Comparison of ENCODE assay signal across 24 cellular contexts in genomic region chr13:98273067-98273823, GRCh38.
A peak's percentile ranks its signal among the peaks of the same experiment; 100 is the strongest.
DNase-seq lines count a peak whose midpoint lies in the region; ATAC-seq, FAIRE-seq and TF ChIP-seq lines count a peak whose summit lies in the region.
"Had no signal": no experiment of that assay in that cellular context is flagged by ENCODE, and none has a peak within 500 bp of the region (broad histone marks: within the 10 kb centered on the region; RNA-seq: fewer than 3 reads in every experiment).

No MANE protein-coding gene starts in this region.

- 69 to 73% methylated on average over 9 of the region's 9 CpGs for WGBS in pancreas, 2 donors

- TF ChIP-seq POLR2A in H54 (IDR thresholded peaks at IDR 0.05; ENCODE audit: low read depth, low read length), result no peak

- H3K27ac Mint-ChIP-seq in T-helper 17 cell, result no peak overlapping the region
- H3K27ac Mint-ChIP-seq: activated B cell treated with CpG ODN at 0.5 μM for 24 hours; stimulated activated effector memory CD8-positive, alpha-beta T cell treated with anti-CD3 and anti-CD28 coated beads, Interleukin-12 subunit alpha, Interleukin-12 subunit beta, amount 100 ng/mL, for 72 hours had no signal

- FAIRE-seq in H54 (lab: Jason Lieb, UNC), result peak; percentile 70
- no peak for FAIRE-seq in pancreas (lab: Jason Lieb, UNC)

- H3K27me3 ChIP-seq in left lung (no peaks in the 10 kb centered on the region), pancreas (no peaks in the 10 kb centered on the region), dorsolateral prefrontal cortex (peaks cover 0 to 6% (median 0%) of the 10 kb centered on the region in 45 donors)
- H3K27me3 ChIP-seq: gastrocnemius medialis, Peyer's patch had no signal

- H3K4me1 Mint-ChIP-seq in T-helper 17 cell, result peaks cover 2% of the 10 kb centered on the region
- H3K4me1 Mint-ChIP-seq: activated B cell treated with CpG ODN at 0.5 μM for 24 hours had no signal

- H3K36me3 ChIP-seq in left lung (no peaks in the 10 kb centered on the region), pancreas (no peaks in the 10 kb centered on the region)
- H3K36me3 ChIP-seq: gastrocnemius medialis, Peyer's patch, thoracic aorta had no signal

- H3K9me3 ChIP-seq in left lung (no peaks in the 10 kb centered on the region), pancreas (no peaks in the 10 kb centered on the region), T-helper 17 cell (ENCODE audit: control insufficient read depth, low read length, poor library complexity, severe bottlenecking) (no peaks in the 10 kb centered on the region)
- H3K9me3 ChIP-seq: gastrocnemius medialis, Peyer's patch, SK-N-SH, thoracic aorta had no signal

- DNase-seq in H54 (ENCODE audit: insufficient read length, low spot score), result no peak
- DNase-seq in amniotic epithelial cell (ENCODE audit: low read depth), result peak; percentile 26
- no peak for DNase-seq in left lung
- DNase-seq in pancreas, result no peak
- DNase-seq in T-helper 2 cell, result no peak
- DNase-seq in dorsolateral prefrontal cortex, result no peak
- no peak for DNase-seq in T-helper 17 cell
- DNase-seq: activated B cell treated with CpG ODN at 0.5 μM for 24 hours; activated CD4-positive, alpha-beta T cell treated with anti-CD3 and anti-CD28 coated beads, Interleukin-2, amount 50 U/mL, for 48 hours; activated gamma-delta T cell treated with Interleukin-2 at 50 U/mL for 16 hours; activated T-cell treated with anti-CD3 and anti-CD28 coated beads for 4 hours; DMS153; gastrocnemius medialis; GF-D8; Kasumi-1; NCI-H2029; NCI-H446; NK-92 treated with Interleukin-12 subunit alpha and Interleukin-12 subunit beta, amount 100 ng/mL, for 24 hours; occipital lobe; Peyer's patch; SK-N-SH had no signal

- H3K4me3 Mint-ChIP-seq in T-helper 17 cell, result no peak overlapping the region
- H3K4me3 Mint-ChIP-seq: activated B cell treated with CpG ODN at 0.5 μM for 24 hours; stimulated activated effector memory CD8-positive, alpha-beta T cell treated with anti-CD3 and anti-CD28 coated beads, Interleukin-12 subunit alpha, Interleukin-12 subunit beta, amount 100 ng/mL, for 72 hours had no signal

- H3K36me3 Mint-ChIP-seq in T-helper 17 cell (ENCODE audit: low read depth), result no peaks in the 10 kb centered on the region
- H3K36me3 Mint-ChIP-seq: stimulated activated effector memory CD8-positive, alpha-beta T cell treated with anti-CD3 and anti-CD28 coated beads, Interleukin-12 subunit alpha, Interleukin-12 subunit beta, amount 100 ng/mL, for 72 hours had no signal

- H3K27me3 Mint-ChIP-seq in T-helper 17 cell, result peaks cover 41% of the 10 kb centered on the region
- H3K27me3 Mint-ChIP-seq: activated B cell treated with CpG ODN at 0.5 μM for 24 hours had no signal

- H3K4me3 ChIP-seq in left lung (no peak overlapping the region), pancreas (no peak overlapping the region), dorsolateral prefrontal cortex (no peak overlapping the region)
- H3K4me3 ChIP-seq: gastrocnemius medialis, Peyer's patch, thoracic aorta had no signal

- no peak overlapping the region for H3K27ac ChIP-seq in left lung
- peak overlapping the region in 1 of 4 donors; percentile 37 for H3K27ac ChIP-seq in pancreas
- H3K27ac ChIP-seq in dorsolateral prefrontal cortex, result no peak overlapping the region
- H3K27ac ChIP-seq: gastrocnemius medialis, Peyer's patch, thoracic aorta had no signal

- intact Hi-C loops in left lung (cut with DNase I) (no loop called here), pancreas (cut with DNase I) (no loop called here), dorsolateral prefrontal cortex (cut with DNase I) (no loop called here)

- ATAC-seq in left lung, result peak; percentile 12
- ATAC-seq in pancreas, result peak in 3 of 4 donors; percentile 29 to 62 (median 36)
- ATAC-seq in T-helper 17 cell, result no peak
- ATAC-seq in HG03457 (IDR thresholded peaks at IDR 0.05; ENCODE audit: unreplicated experiment), result no peak
- ATAC-seq: gastrocnemius medialis; stimulated activated effector memory CD8-positive, alpha-beta T cell treated with anti-CD3 and anti-CD28 coated beads, Interleukin-12 subunit alpha, Interleukin-12 subunit beta, amount 100 ng/mL, for 72 hours had no signal

- TF ChIP-seq CTCF in left lung (IDR thresholded peaks at IDR 0.05), result no peak
- no peak for TF ChIP-seq CTCF in pancreas (IDR thresholded peaks at IDR 0.05)
- TF ChIP-seq CTCF in dorsolateral prefrontal cortex (IDR thresholded peaks at IDR 0.05 in 54 of 56, conservative IDR thresholded peaks at IDR 0.05 in 2 of 56; ENCODE audit: low read depth in 1 of 56, partially characterized antibody in 56 of 56), result no peak

- H3K4me1 ChIP-seq in left lung, result no peaks in the 10 kb centered on the region
- peaks cover 18 to 31% (median 18%) of the 10 kb centered on the region in 3 donors for H3K4me1 ChIP-seq in pancreas
- H3K4me1 ChIP-seq: gastrocnemius medialis had no signal

Comparison
In these comparisons a context has a peak if more than half of its experiments do, and no peak if none do; other contexts are left out.
1. ATAC-seq: peak in left lung (single experiment) and pancreas (3 of 4); none in T-helper 17 cell (single experiment) and HG03457 (single experiment).